ENCODE assay signal across 1 cellular context in the genomic region with DNA sequence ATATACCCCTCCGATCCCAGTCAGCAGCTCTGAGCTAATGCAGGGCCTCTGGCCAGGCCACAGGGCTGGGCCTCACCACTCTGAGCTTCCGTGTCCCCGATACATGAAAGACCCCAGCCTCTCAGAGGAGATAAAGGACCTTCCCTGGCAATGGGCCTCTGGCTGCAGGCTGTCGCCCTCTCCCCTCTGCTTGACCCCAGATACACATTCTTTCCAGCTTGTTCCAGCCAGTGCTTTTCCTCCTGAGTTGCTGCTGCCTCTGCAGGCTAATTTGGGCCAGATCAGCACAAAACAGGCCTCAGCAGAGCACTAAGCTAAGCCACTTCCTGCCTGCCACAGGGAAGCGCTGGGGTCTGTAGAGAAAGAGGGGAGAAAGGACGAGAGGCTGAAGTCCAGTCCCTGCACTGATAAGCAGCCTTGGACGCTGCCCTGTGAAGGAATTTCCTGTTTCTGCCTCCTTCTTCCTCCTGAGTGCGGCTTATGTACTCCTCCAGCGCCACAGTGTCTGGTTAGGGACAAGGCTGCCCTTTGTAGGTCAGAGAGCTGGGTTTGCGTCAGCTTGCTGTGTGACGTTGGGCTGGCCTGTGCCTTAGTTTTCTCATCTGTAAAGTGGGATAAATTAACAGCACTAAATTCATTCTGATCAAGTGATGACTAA.
TF ChIP-seq lines count a peak whose summit lies in the region.

No MANE protein-coding gene starts in this region.

TF ChIP-seq in HepG2, 621 proteins besides CTCF, POLR2A, EP300 and RAD21 (continued from another document and continues in another):
- TF ChIP-seq, protein P1, sequence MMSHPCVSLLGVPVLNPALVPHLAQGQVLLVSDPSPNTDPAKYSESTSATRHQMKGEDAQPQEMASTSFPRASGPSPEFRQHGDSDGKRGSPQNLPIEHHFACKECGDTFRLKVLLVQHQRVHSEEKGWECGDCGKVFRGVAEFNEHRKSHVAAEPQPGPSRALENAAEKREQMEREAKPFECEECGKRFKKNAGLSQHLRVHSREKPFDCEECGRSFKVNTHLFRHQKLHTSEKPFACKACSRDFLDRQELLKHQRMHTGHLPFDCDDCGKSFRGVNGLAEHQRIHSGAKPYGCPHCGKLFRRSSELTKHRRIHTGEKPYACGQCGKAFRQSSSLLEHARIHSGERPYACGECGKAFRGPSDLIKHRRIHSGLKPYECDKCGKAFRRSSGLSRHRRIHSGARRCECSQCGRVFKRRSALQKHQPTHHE (CRISPR knock-in tag; IDR thresholded peaks at IDR 0.05; ENCODE audit: borderline replicate concordance) = no peak
- peak; percentile 40; the same call in 1 of the 2 replicates for TF ChIP-seq ZNF563 (CRISPR knock-in tag; IDR thresholded peaks at IDR 0.05)
- no peak for TF ChIP-seq XBP1 (CRISPR knock-in tag; IDR thresholded peaks at IDR 0.05)
- TF ChIP-seq PTBP1 (IDR thresholded peaks at IDR 0.05; ENCODE audit: low read depth, low read length, poor library complexity, severe bottlenecking) = no peak
- TF ChIP-seq, protein P2, sequence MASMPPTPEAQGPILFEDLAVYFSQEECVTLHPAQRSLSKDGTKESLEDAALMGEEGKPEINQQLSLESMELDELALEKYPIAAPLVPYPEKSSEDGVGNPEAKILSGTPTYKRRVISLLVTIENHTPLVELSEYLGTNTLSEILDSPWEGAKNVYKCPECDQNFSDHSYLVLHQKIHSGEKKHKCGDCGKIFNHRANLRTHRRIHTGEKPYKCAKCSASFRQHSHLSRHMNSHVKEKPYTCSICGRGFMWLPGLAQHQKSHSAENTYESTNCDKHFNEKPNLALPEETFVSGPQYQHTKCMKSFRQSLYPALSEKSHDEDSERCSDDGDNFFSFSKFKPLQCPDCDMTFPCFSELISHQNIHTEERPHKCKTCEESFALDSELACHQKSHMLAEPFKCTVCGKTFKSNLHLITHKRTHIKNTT (CRISPR knock-in tag; IDR thresholded peaks at IDR 0.05) = no peak
- TF ChIP-seq ZNF768 (CRISPR knock-in tag; IDR thresholded peaks at IDR 0.05) = peak; percentile 97
- 0 out of 2 replicates have a peak, but pooled peaks have one; percentile 10 for TF ChIP-seq RFX5 (IDR thresholded peaks at IDR 0.05; ENCODE audit: low read depth, low read length)
- TF ChIP-seq, protein P3, sequence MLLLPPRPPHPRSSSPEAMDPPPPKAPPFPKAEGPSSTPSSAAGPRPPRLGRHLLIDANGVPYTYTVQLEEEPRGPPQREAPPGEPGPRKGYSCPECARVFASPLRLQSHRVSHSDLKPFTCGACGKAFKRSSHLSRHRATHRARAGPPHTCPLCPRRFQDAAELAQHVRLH (CRISPR knock-in tag; IDR thresholded peaks at IDR 0.05; ENCODE audit: borderline replicate concordance, low read depth) = peak; percentile 44; the same call in 1 of the 2 replicates
- TF ChIP-seq ZNF34 (CRISPR knock-in tag; IDR thresholded peaks at IDR 0.05; ENCODE audit: borderline replicate concordance) = no peak
- TF ChIP-seq, protein P4, sequence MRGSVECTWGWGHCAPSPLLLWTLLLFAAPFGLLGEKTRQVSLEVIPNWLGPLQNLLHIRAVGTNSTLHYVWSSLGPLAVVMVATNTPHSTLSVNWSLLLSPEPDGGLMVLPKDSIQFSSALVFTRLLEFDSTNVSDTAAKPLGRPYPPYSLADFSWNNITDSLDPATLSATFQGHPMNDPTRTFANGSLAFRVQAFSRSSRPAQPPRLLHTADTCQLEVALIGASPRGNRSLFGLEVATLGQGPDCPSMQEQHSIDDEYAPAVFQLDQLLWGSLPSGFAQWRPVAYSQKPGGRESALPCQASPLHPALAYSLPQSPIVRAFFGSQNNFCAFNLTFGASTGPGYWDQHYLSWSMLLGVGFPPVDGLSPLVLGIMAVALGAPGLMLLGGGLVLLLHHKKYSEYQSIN (CRISPR knock-in tag; IDR thresholded peaks at IDR 0.05; ENCODE audit: borderline replicate concordance) = no peak
- TF ChIP-seq YEATS2 (CRISPR knock-in tag; IDR thresholded peaks at IDR 0.05; ENCODE audit: borderline replicate concordance) = peak; percentile 61; the same call in 1 of the 2 replicates
- TF ChIP-seq POLR2G (IDR thresholded peaks at IDR 0.05; ENCODE audit: low read depth, low read length) = peak; percentile 68
- TF ChIP-seq, protein P5, sequence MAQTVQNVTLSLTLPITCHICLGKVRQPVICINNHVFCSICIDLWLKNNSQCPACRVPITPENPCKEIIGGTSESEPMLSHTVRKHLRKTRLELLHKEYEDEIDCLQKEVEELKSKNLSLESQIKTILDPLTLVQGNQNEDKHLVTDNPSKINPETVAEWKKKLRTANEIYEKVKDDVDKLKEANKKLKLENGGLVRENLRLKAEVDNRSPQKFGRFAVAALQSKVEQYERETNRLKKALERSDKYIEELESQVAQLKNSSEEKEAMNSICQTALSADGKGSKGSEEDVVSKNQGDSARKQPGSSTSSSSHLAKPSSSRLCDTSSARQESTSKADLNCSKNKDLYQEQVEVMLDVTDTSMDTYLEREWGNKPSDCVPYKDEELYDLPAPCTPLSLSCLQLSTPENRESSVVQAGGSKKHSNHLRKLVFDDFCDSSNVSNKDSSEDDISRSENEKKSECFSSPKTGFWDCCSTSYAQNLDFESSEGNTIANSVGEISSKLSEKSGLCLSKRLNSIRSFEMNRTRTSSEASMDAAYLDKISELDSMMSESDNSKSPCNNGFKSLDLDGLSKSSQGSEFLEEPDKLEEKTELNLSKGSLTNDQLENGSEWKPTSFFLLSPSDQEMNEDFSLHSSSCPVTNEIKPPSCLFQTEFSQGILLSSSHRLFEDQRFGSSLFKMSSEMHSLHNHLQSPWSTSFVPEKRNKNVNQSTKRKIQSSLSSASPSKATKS (CRISPR knock-in tag; IDR thresholded peaks at IDR 0.05) = no peak
- no peak for TF ChIP-seq ZNF839 (CRISPR knock-in tag; IDR thresholded peaks at IDR 0.05; ENCODE audit: borderline replicate concordance)
- TF ChIP-seq ZNF510 (CRISPR knock-in tag; IDR thresholded peaks at IDR 0.05; ENCODE audit: low read depth) = no peak
- TF ChIP-seq ZNF235 (CRISPR knock-in tag; IDR thresholded peaks at IDR 0.05; ENCODE audit: borderline replicate concordance) = no peak
- no peak for TF ChIP-seq ZNF382 (CRISPR knock-in tag; IDR thresholded peaks at IDR 0.05; ENCODE audit: borderline replicate concordance)
- peak; percentile 86 for TF ChIP-seq REPIN1 (CRISPR knock-in tag; IDR thresholded peaks at IDR 0.05; ENCODE audit: borderline replicate concordance, low read depth)
- 0 out of 2 replicates have a peak, but pooled peaks have one; percentile 32 for TF ChIP-seq DMAP1 (CRISPR knock-in tag; IDR thresholded peaks at IDR 0.05)
- no peak for TF ChIP-seq ZNF432 (CRISPR knock-in tag; IDR thresholded peaks at IDR 0.05; ENCODE audit: borderline replicate concordance)
- no peak for TF ChIP-seq RELA (CRISPR knock-in tag; IDR thresholded peaks at IDR 0.05)
- TF ChIP-seq MAFG (CRISPR knock-in tag; IDR thresholded peaks at IDR 0.05) = 0 out of 2 replicates have a peak, but pooled peaks have one; percentile 68
- TF ChIP-seq NBN (conservative IDR thresholded peaks at IDR 0.05) = no peak
- TF ChIP-seq ZNF570 (CRISPR knock-in tag; IDR thresholded peaks at IDR 0.05; ENCODE audit: borderline replicate concordance) = no peak
- TF ChIP-seq ZNF569 (CRISPR knock-in tag; IDR thresholded peaks at IDR 0.05; ENCODE audit: borderline replicate concordance) = peak; percentile 29; the same call in 1 of the 2 replicates
- TF ChIP-seq, protein P6, sequence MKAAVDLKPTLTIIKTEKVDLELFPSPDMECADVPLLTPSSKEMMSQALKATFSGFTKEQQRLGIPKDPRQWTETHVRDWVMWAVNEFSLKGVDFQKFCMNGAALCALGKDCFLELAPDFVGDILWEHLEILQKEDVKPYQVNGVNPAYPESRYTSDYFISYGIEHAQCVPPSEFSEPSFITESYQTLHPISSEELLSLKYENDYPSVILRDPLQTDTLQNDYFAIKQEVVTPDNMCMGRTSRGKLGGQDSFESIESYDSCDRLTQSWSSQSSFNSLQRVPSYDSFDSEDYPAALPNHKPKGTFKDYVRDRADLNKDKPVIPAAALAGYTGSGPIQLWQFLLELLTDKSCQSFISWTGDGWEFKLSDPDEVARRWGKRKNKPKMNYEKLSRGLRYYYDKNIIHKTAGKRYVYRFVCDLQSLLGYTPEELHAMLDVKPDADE (CRISPR knock-in tag; IDR thresholded peaks at IDR 0.05) = no peak; the same call in 1 of the 2 replicates
- TF ChIP-seq ZNF776 (CRISPR knock-in tag; IDR thresholded peaks at IDR 0.05) = no peak
- peak; percentile 78 for TF ChIP-seq ZNF205 (CRISPR knock-in tag; IDR thresholded peaks at IDR 0.05)
- no peak for TF ChIP-seq SNRNP70 (IDR thresholded peaks at IDR 0.05; ENCODE audit: low read depth, low read length)
- peak; percentile 15; the same call in 1 of the 2 replicates for TF ChIP-seq SMC3 (IDR thresholded peaks at IDR 0.05; ENCODE audit: low read length)
- TF ChIP-seq DR1 (CRISPR knock-in tag; IDR thresholded peaks at IDR 0.05) = no peak; the same call in 1 of the 2 replicates
- TF ChIP-seq ZSCAN21 (CRISPR knock-in tag; IDR thresholded peaks at IDR 0.05; ENCODE audit: borderline replicate concordance) = no peak
- TF ChIP-seq, protein P7, sequence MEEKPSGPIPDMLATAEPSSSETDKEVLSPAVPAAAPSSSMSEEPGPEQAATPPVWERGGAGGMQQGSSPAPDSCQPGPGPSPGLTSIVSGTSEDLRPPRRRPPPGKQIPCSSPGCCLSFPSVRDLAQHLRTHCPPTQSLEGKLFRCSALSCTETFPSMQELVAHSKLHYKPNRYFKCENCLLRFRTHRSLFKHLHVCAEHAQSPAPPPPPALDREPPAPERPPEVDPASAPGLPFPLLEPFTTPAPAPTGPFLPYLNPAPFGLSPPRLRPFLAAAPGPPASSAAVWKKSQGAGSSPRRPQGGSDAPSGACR (CRISPR knock-in tag; IDR thresholded peaks at IDR 0.05) = no peak
- TF ChIP-seq SRSF1 (optimal IDR thresholded peaks at IDR 0.05; ENCODE audit: low read depth, low read length) = no peak
- peak; percentile 75; the same call in 1 of the 2 replicates for TF ChIP-seq SAFB2 (CRISPR knock-in tag; IDR thresholded peaks at IDR 0.05; ENCODE audit: borderline replicate concordance, low read depth)
- TF ChIP-seq SMAD3 (CRISPR knock-in tag; IDR thresholded peaks at IDR 0.05) = no peak
- TF ChIP-seq, protein P8, sequence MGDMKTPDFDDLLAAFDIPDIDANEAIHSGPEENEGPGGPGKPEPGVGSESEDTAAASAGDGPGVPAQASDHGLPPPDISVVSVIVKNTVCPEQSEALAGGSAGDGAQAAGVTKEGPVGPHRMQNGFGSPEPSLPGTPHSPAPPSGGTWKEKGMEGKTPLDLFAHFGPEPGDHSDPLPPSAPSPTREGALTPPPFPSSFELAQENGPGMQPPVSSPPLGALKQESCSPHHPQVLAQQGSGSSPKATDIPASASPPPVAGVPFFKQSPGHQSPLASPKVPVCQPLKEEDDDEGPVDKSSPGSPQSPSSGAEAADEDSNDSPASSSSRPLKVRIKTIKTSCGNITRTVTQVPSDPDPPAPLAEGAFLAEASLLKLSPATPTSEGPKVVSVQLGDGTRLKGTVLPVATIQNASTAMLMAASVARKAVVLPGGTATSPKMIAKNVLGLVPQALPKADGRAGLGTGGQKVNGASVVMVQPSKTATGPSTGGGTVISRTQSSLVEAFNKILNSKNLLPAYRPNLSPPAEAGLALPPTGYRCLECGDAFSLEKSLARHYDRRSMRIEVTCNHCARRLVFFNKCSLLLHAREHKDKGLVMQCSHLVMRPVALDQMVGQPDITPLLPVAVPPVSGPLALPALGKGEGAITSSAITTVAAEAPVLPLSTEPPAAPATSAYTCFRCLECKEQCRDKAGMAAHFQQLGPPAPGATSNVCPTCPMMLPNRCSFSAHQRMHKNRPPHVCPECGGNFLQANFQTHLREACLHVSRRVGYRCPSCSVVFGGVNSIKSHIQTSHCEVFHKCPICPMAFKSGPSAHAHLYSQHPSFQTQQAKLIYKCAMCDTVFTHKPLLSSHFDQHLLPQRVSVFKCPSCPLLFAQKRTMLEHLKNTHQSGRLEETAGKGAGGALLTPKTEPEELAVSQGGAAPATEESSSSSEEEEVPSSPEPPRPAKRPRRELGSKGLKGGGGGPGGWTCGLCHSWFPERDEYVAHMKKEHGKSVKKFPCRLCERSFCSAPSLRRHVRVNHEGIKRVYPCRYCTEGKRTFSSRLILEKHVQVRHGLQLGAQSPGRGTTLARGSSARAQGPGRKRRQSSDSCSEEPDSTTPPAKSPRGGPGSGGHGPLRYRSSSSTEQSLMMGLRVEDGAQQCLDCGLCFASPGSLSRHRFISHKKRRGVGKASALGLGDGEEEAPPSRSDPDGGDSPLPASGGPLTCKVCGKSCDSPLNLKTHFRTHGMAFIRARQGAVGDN (CRISPR knock-in tag; IDR thresholded peaks at IDR 0.05) = peak; percentile 95
- no peak for TF ChIP-seq SRSF4 (IDR thresholded peaks at IDR 0.05; ENCODE audit: low read depth, low read length, poor library complexity, severe bottlenecking)
- no peak for TF ChIP-seq PAWR (CRISPR knock-in tag; IDR thresholded peaks at IDR 0.05; ENCODE audit: borderline replicate concordance)
- TF ChIP-seq, protein P9, sequence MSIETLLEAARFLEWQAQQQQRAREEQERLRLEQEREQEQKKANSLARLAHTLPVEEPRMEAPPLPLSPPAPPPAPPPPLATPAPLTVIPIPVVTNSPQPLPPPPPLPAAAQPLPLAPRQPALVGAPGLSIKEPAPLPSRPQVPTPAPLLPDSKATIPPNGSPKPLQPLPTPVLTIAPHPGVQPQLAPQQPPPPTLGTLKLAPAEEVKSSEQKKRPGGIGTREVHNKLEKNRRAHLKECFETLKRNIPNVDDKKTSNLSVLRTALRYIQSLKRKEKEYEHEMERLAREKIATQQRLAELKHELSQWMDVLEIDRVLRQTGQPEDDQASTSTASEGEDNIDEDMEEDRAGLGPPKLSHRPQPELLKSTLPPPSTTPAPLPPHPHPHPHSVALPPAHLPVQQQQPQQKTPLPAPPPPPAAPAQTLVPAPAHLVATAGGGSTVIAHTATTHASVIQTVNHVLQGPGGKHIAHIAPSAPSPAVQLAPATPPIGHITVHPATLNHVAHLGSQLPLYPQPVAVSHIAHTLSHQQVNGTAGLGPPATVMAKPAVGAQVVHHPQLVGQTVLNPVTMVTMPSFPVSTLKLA (IDR thresholded peaks at IDR 0.05) = 0 out of 2 replicates have a peak, but pooled peaks have one; percentile 5
- no peak for TF ChIP-seq TBL1XR1 (IDR thresholded peaks at IDR 0.05; ENCODE audit: borderline replicate concordance, low read length, partially characterized antibody)
- TF ChIP-seq, protein P10, sequence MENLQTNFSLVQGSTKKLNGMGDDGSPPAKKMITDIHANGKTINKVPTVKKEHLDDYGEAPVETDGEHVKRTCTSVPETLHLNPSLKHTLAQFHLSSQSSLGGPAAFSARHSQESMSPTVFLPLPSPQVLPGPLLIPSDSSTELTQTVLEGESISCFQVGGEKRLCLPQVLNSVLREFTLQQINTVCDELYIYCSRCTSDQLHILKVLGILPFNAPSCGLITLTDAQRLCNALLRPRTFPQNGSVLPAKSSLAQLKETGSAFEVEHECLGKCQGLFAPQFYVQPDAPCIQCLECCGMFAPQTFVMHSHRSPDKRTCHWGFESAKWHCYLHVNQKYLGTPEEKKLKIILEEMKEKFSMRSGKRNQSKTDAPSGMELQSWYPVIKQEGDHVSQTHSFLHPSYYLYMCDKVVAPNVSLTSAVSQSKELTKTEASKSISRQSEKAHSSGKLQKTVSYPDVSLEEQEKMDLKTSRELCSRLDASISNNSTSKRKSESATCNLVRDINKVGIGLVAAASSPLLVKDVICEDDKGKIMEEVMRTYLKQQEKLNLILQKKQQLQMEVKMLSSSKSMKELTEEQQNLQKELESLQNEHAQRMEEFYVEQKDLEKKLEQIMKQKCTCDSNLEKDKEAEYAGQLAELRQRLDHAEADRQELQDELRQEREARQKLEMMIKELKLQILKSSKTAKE (CRISPR knock-in tag; IDR thresholded peaks at IDR 0.05; ENCODE audit: borderline replicate concordance) = peak; percentile 83
- no peak for TF ChIP-seq ZKSCAN5 (CRISPR knock-in tag; IDR thresholded peaks at IDR 0.05)
- TF ChIP-seq KDM3A (CRISPR knock-in tag; IDR thresholded peaks at IDR 0.05; ENCODE audit: low read depth) = peak; percentile 89
- TF ChIP-seq JDP2 (CRISPR knock-in tag; IDR thresholded peaks at IDR 0.05; ENCODE audit: borderline replicate concordance) = no peak
- peak; percentile 67; the same call in 1 of the 2 replicates for TF ChIP-seq ZNF891 (CRISPR knock-in tag; IDR thresholded peaks at IDR 0.05)
- no peak for TF ChIP-seq ZNF749 (CRISPR knock-in tag; IDR thresholded peaks at IDR 0.05; ENCODE audit: borderline replicate concordance)
